In genomic region chr2:85773692-85774091, GRCh38 we compare ENCODE assay signal across 14 cellular contexts. TPM values are rescaled to one million over a fixed set of nuclear protein-coding genes. Genes with fewer than 3 reads are reported as not detected.
DNase-seq lines count a peak whose midpoint lies in the region; ATAC-seq and TF ChIP-seq lines count a peak whose summit lies in the region.
"Had no signal": no experiment of that assay in that cellular context is flagged by ENCODE, and none has a peak within 500 bp of the region (broad histone marks: within the 10 kb centered on the region; RNA-seq: fewer than 3 reads in every experiment).

No MANE protein-coding gene starts in this region.

- peaks cover 53% of the 10 kb centered on the region for H3K4me1 Mint-ChIP-seq in glutamatergic neuron (ENCODE audit: low read depth, unreplicated experiment)
- H3K4me1 Mint-ChIP-seq: activated naive CD4-positive, alpha-beta T cell treated with anti-CD3 and anti-CD28 coated beads, Interleukin-2, amount 10 ng/mL, durations not matched to agents 7 days and 5 days had no signal

- no CpG with 5 or more reads among the region's 6 CpGs for WGBS in mesendoderm (ENCODE audit: extremely low coverage, insufficient coverage, low lambda C conversion rate)

- H4K8ac ChIP-seq in mesendoderm (ENCODE audit: low read depth, low read length): no peak overlapping the region

- no peak overlapping the region for H3K9ac ChIP-seq in mesendoderm (ENCODE audit: low read length)

- H3K4me1 ChIP-seq in cardiac muscle cell (ENCODE audit: low read depth) (peaks cover 54% of the 10 kb centered on the region), vagina (peaks cover 97% of the 10 kb centered on the region), mesendoderm (ENCODE audit: control insufficient read depth, low read depth, low read length) (peaks cover 8% of the 10 kb centered on the region)

- intact Hi-C loops in Right ventricle myocardium inferior (cut with DNase I) (loop anchor here (2.0 kb wide), 1 partner anchor 23 kb away; no protein-coding TSS in a partner anchor), vagina (cut with DNase I) (no loop called here)

- no peaks in the 10 kb centered on the region for H3K79me2 ChIP-seq in mesendoderm (ENCODE audit: control insufficient read depth, insufficient read depth, low read length)

- H3K36me3 ChIP-seq in cardiac muscle cell (no peaks in the 10 kb centered on the region), vagina (no peaks in the 10 kb centered on the region), mesendoderm (ENCODE audit: control insufficient read depth, insufficient read depth, low read length) (no peaks in the 10 kb centered on the region)
- H3K36me3 ChIP-seq: neutrophil had no signal

- no peaks in the 10 kb centered on the region for H3K36me3 Mint-ChIP-seq in glutamatergic neuron (ENCODE audit: unreplicated experiment)
- H3K36me3 Mint-ChIP-seq: activated naive CD4-positive, alpha-beta T cell treated with anti-CD3 and anti-CD28 coated beads, Interleukin-2, amount 10 ng/mL, durations not matched to agents 7 days and 5 days had no signal

- peak overlapping the region; percentile 23 for H3K27ac Mint-ChIP-seq in glutamatergic neuron (ENCODE audit: unreplicated experiment)
- H3K27ac Mint-ChIP-seq: activated naive CD4-positive, alpha-beta T cell treated with anti-CD3 and anti-CD28 coated beads, Interleukin-2, amount 10 ng/mL, durations not matched to agents 7 days and 5 days had no signal

- H3K9me3 Mint-ChIP-seq in glutamatergic neuron (ENCODE audit: unreplicated experiment): peaks cover 18% of the 10 kb centered on the region
- H3K9me3 Mint-ChIP-seq: activated naive CD4-positive, alpha-beta T cell treated with anti-CD3 and anti-CD28 coated beads, Interleukin-2, amount 10 ng/mL, durations not matched to agents 7 days and 5 days had no signal

- H3K18ac ChIP-seq in mesendoderm (ENCODE audit: low read length): no peak overlapping the region

- H3K4me3 Mint-ChIP-seq in glutamatergic neuron (ENCODE audit: unreplicated experiment): peak overlapping the region; percentile 12
- H3K4me3 Mint-ChIP-seq: activated naive CD4-positive, alpha-beta T cell treated with anti-CD3 and anti-CD28 coated beads, Interleukin-2, amount 10 ng/mL, durations not matched to agents 7 days and 5 days had no signal

- H3K4me3 ChIP-seq in cardiac muscle cell (no peak overlapping the region), vagina (peak overlapping the region in 1 of 2 donors; percentile 34), mesendoderm (ENCODE audit: low read length) (no peak overlapping the region)

- no peak overlapping the region for H2AK5ac ChIP-seq in mesendoderm (ENCODE audit: low read length)

- no peaks in the 10 kb centered on the region for H3K27me3 ChIP-seq in cardiac muscle cell
- H3K27me3 ChIP-seq in vagina: no peaks in the 10 kb centered on the region
- H3K27me3 ChIP-seq in mesendoderm (ENCODE audit: insufficient read depth, low read length, poor library complexity): no peaks in the 10 kb centered on the region

- no peak overlapping the region for H2BK120ac ChIP-seq in mesendoderm (ENCODE audit: low read depth, low read length)

- no peaks in the 10 kb centered on the region for H3K79me1 ChIP-seq in mesendoderm (ENCODE audit: low read length)

- H3K4me2 ChIP-seq in mesendoderm (ENCODE audit: low read length): no peak overlapping the region

- no peak overlapping the region for H3K56ac ChIP-seq in mesendoderm (ENCODE audit: low read length)

- H4K5ac ChIP-seq in mesendoderm (ENCODE audit: low read length): no peak overlapping the region

- H3K27me3 Mint-ChIP-seq in glutamatergic neuron (ENCODE audit: unreplicated experiment): peaks cover 6% of the 10 kb centered on the region

- H3K4ac ChIP-seq in mesendoderm (ENCODE audit: low read depth, low read length): no peak overlapping the region

- no peak overlapping the region for H2BK5ac ChIP-seq in mesendoderm (ENCODE audit: low read length)

- no peak overlapping the region for H3K23ac ChIP-seq in mesendoderm (ENCODE audit: low read length)

- no peak for TF ChIP-seq CTCF in cardiac muscle cell (IDR thresholded peaks at IDR 0.05; ENCODE audit: low read depth, low read length)
- TF ChIP-seq CTCF in glutamatergic neuron (IDR thresholded peaks at IDR 0.05; ENCODE audit: partially characterized antibody, unreplicated experiment): no peak
- no peak for TF ChIP-seq CTCF in vagina (IDR thresholded peaks at IDR 0.05)
- no peak for TF ChIP-seq CTCF in GM13976 (IDR thresholded peaks at IDR 0.05; ENCODE audit: borderline replicate concordance, control extremely low read depth, extremely low read depth, insufficient read depth, missing control alignments)

- H3K27ac ChIP-seq in cardiac muscle cell: peak overlapping the region; percentile 88
- H3K27ac ChIP-seq in vagina: peak overlapping the region; percentile 90
- no peak overlapping the region for H3K27ac ChIP-seq in mesendoderm (ENCODE audit: low read depth, low read length)
- H3K27ac ChIP-seq: neutrophil had no signal

- ATAC-seq in Right ventricle myocardium inferior: no peak

- H2BK15ac ChIP-seq in mesendoderm (replicated peaks; ENCODE audit: low read depth): no peak overlapping the region

- in situ Hi-C loops in GM13976 (cut with MboI; ENCODE audit: low sequenced_read_pairs, unreplicated experiment): no loop called here

- H3K9me3 ChIP-seq in cardiac muscle cell (ENCODE audit: low read depth) (no peaks in the 10 kb centered on the region), vagina (no peaks in the 10 kb centered on the region)
- H3K9me3 ChIP-seq: neutrophil had no signal

- no peak for TF ChIP-seq POLR2A in vagina (IDR thresholded peaks at IDR 0.05)

- no peak for DNase-seq in cardiac muscle cell (ENCODE audit: low read depth in 1 of 2, low spot score in 1 of 2)
- no peak for DNase-seq in Right ventricle myocardium inferior (ENCODE audit: missing footprints)
- no peak for DNase-seq in glutamatergic neuron
- peak; percentile 24 for DNase-seq in retina
- no peak for DNase-seq in vagina (ENCODE audit: extremely low spot score in 2 of 2)
- no peak for DNase-seq in GM13976 (ENCODE audit: low spot score)
- DNase-seq in DMS114 treated with DMSO at 0.1 percent for 48 hours (lab: John Stamatoyannopoulos, UW; ENCODE audit: unreplicated experiment): no peak
- DNase-seq in mesendoderm: no peak
- DNase-seq: activated naive CD4-positive, alpha-beta T cell treated with anti-CD3 and anti-CD28 coated beads, Interleukin-2, amount 10 ng/mL, durations not matched to agents 7 days and 5 days; GOT3; KG1; NCI-H1417 treated with DMSO at 0.1 percent for 48 hours; stimulated activated CD8-positive, alpha-beta memory T cell treated with anti-CD3 and anti-CD28 coated beads, Interleukin-4, amount 100 ng/mL, for 48 hours had no signal

RNA-seq across cellular contexts. Expression of gene ATOH8, which starts 19.9 kb away (rescaled TPM):
- total RNA-seq in cardiac muscle cell: 10.6 and 12.6 TPM in 2 replicates
- polyA plus RNA-seq in cardiac muscle cell: 4.8 and 6.3 TPM in 2 replicates
- 29.1 TPM for total RNA-seq in Right ventricle myocardium inferior
- 9.0 TPM for total RNA-seq in glutamatergic neuron (ENCODE audit: unreplicated experiment)
- 66.5 TPM for total RNA-seq in vagina
- 0.37 TPM for polyA plus RNA-seq in mesendoderm (2013, experiment 1 of 2)
- 0.39 TPM for polyA plus RNA-seq in mesendoderm (2013, experiment 2 of 2)
